13 cellular contexts compared by ENCODE assay signal in the genomic region with DNA sequence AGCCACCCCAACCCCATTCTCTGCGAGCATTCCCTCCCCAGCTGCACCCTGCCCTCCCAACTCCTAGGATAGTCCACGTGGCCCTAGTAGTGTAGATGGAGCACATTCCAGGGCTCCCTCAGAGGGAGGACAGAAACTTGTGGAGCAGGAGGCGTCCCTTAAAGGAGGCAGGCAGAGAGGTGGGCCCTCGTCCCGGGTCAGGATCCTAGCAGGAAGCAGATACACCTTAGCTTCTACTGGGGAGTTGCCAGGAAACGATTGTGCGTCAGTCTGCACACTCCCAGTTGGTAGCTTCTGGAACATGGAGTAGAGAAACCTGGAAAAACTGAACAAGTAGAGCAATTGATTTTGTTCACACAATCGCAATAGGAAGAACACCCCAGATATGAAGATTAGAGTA.
"Had no signal": no experiment of that assay in that cellular context is flagged by ENCODE, and none has a peak within 500 bp of the region (broad histone marks: within the 10 kb centered on the region; RNA-seq: fewer than 3 reads in every experiment).

No MANE protein-coding gene starts in this region.

- H3K27ac ChIP-seq: testis, upper lobe of right lung had no signal

- H3K27me3 ChIP-seq: testis, upper lobe of right lung had no signal

- H3K36me3 ChIP-seq: upper lobe of right lung had no signal

- H3K4me3 Mint-ChIP-seq: activated CD4-positive, alpha-beta T cell treated with anti-CD3 and anti-CD28 coated beads for 36 hours; activated naive CD8-positive, alpha-beta T cell; memory B cell; stimulated activated naive CD8-positive, alpha-beta T cell treated with anti-CD3 and anti-CD28 coated beads, Interleukin-15, amount 100 ng/mL, for 72 hours had no signal

- H3K36me3 Mint-ChIP-seq: activated naive CD8-positive, alpha-beta T cell; memory B cell had no signal

- H3K9me3 Mint-ChIP-seq: memory B cell; stimulated activated naive CD8-positive, alpha-beta T cell treated with anti-CD3 and anti-CD28 coated beads, Interleukin-15, amount 100 ng/mL, for 72 hours had no signal

- H3K27ac Mint-ChIP-seq: activated CD4-positive, alpha-beta T cell treated with anti-CD3 and anti-CD28 coated beads for 36 hours; activated naive CD8-positive, alpha-beta T cell; memory B cell; stimulated activated naive CD8-positive, alpha-beta T cell treated with anti-CD3 and anti-CD28 coated beads, Interleukin-15, amount 100 ng/mL, for 72 hours had no signal

- H3K4me1 Mint-ChIP-seq: activated CD4-positive, alpha-beta T cell treated with anti-CD3 and anti-CD28 coated beads for 36 hours; memory B cell had no signal

- DNase-seq: activated CD4-positive, alpha-beta T cell treated with anti-CD3 and anti-CD28 coated beads for 36 hours; activated CD4-positive, alpha-beta T cell treated with anti-CD3 and anti-CD28 coated beads, Interleukin-2, amount 50 U/mL, for 48 hours; left ventricle myocardium superior; occipital lobe; posterior cingulate gyrus; stimulated activated CD4-positive, alpha-beta T cell treated with anti-CD3 and anti-CD28 coated beads, Interleukin-2, amount 100 ng/mL, for 24 hours; stimulated activated naive CD8-positive, alpha-beta T cell treated with anti-CD3 and anti-CD28 coated beads, Interleukin-15, amount 100 ng/mL, for 72 hours; testis; upper lobe of right lung had no signal

- H3K9me3 ChIP-seq: testis, upper lobe of right lung had no signal

- H3K4me1 ChIP-seq: testis had no signal

- ATAC-seq: activated CD4-positive, alpha-beta T cell treated with anti-CD3 and anti-CD28 coated beads for 36 hours; left ventricle myocardium superior; stimulated activated naive CD8-positive, alpha-beta T cell treated with anti-CD3 and anti-CD28 coated beads, Interleukin-15, amount 100 ng/mL, for 72 hours; upper lobe of right lung had no signal

- H3K4me3 ChIP-seq: testis, upper lobe of right lung had no signal

- FAIRE-seq: frontal cortex, TTC549 had no signal
